Comparison of ENCODE assay signal across 16 cellular contexts in genomic region chr17:41529491-41529915, GRCh38. TPM values are rescaled to one million over a fixed set of nuclear protein-coding genes. Genes with fewer than 3 reads are reported as not detected.
DNase-seq lines count a peak whose midpoint lies in the region; ATAC-seq, FAIRE-seq and TF ChIP-seq lines count a peak whose summit lies in the region.
"Had no signal": no experiment of that assay in that cellular context is flagged by ENCODE, and none has a peak within 500 bp of the region (broad histone marks: within the 10 kb centered on the region; RNA-seq: fewer than 3 reads in every experiment).

No MANE protein-coding gene starts in this region.

- H3K27me3 Mint-ChIP-seq in MCF 10A (ENCODE audit: insufficient read depth, unreplicated experiment) = no peaks in the 10 kb centered on the region

- peaks cover 26% of the 10 kb centered on the region for H3K4me1 Mint-ChIP-seq in MCF 10A (ENCODE audit: insufficient read depth, unreplicated experiment)

- no peak for TF ChIP-seq POLR2A in breast epithelium (IDR thresholded peaks at IDR 0.05)
- no peak for TF ChIP-seq POLR2A in prostate gland (IDR thresholded peaks at IDR 0.05)

- H3K27ac ChIP-seq in breast epithelium = peak overlapping the region; percentile 87 to 94
- peak overlapping the region; percentile 79 for H3K27ac ChIP-seq in RWPE2 (ENCODE audit: poor library complexity, severe bottlenecking)
- peak overlapping the region; percentile 56 to 58 for H3K27ac ChIP-seq in kidney (ENCODE audit: low read depth in 2 of 2, low read length in 2 of 2)
- peak overlapping the region; percentile 61 for H3K27ac ChIP-seq in urinary bladder (ENCODE audit: low read depth)
- no peak overlapping the region for H3K27ac ChIP-seq in prostate gland
- H3K27ac ChIP-seq: BLaER1, dorsolateral prefrontal cortex, heart left ventricle had no signal

- H3K4me3 ChIP-seq in breast epithelium (peak overlapping the region in 2 of 3 donors; percentile 57 to 69), RWPE2 (ENCODE audit: severe bottlenecking) (no peak overlapping the region), kidney (ENCODE audit: low read length in 2 of 2) (no peak overlapping the region), urinary bladder (ENCODE audit: low read depth, low read length) (no peak overlapping the region), prostate gland (no peak overlapping the region)
- H3K4me3 ChIP-seq: BLaER1, dorsolateral prefrontal cortex, heart left ventricle had no signal

- H3K9me3 ChIP-seq in breast epithelium (no peaks in the 10 kb centered on the region), RWPE2 (ENCODE audit: severe bottlenecking) (no peaks in the 10 kb centered on the region), kidney (ENCODE audit: control insufficient read depth in 1 of 2, low read length in 2 of 2) (no peaks in the 10 kb centered on the region), prostate gland (no peaks in the 10 kb centered on the region)
- H3K9me3 ChIP-seq: heart left ventricle had no signal

- no peaks in the 10 kb centered on the region for H3K36me3 Mint-ChIP-seq in MCF 10A (ENCODE audit: insufficient read depth, unreplicated experiment)

- no peak for FAIRE-seq in kidney (lab: Jason Lieb, UNC)

- TF ChIP-seq CTCF in breast epithelium (IDR thresholded peaks at IDR 0.05) (no peak), MCF 10A (IDR thresholded peaks at IDR 0.05; ENCODE audit: unreplicated experiment) (no peak), RWPE2 (IDR thresholded peaks at IDR 0.05; ENCODE audit: poor library complexity, severe bottlenecking) (no peak), kidney (IDR thresholded peaks at IDR 0.05; ENCODE audit: borderline replicate concordance, extremely low read depth, insufficient read depth) (no peak), prostate gland (IDR thresholded peaks at IDR 0.05) (no peak)

- DNase-seq in breast epithelium (ENCODE audit: low spot score in 2 of 2) (no peak), MCF 10A (ENCODE audit: unreplicated experiment) (no peak), RWPE2 (ENCODE audit: low spot score) (no peak), kidney (no peak), prostate gland (ENCODE audit: low spot score) (no peak), cerebellar cortex (ENCODE audit: low spot score) (no peak), NCI-H1092 (lab: John Stamatoyannopoulos, UW) (no peak)
- DNase-seq: activated CD4-positive, alpha-beta T cell treated with anti-CD3 and anti-CD28 coated beads for 4 hours; activated gamma-delta T cell; dorsolateral prefrontal cortex; midbrain had no signal

- no peak for ATAC-seq in RWPE2 (ENCODE audit: low read depth)

- no peaks in the 10 kb centered on the region for H3K9me3 Mint-ChIP-seq in MCF 10A (ENCODE audit: unreplicated experiment)

- CTCF ChIA-PET in MCF 10A (lab: Yijun Ruan, JAX) = interaction anchor here (0.6 to 1.1 kb wide), 6 partner anchors 16 to 1048 kb away, joined by 3 to 5 read pairs (median 4); no protein-coding TSS in a partner anchor

- no peak overlapping the region for H3K9ac ChIP-seq in kidney (ENCODE audit: low read length in 2 of 2)
- H3K9ac ChIP-seq: BLaER1 had no signal

- WGBS in urinary bladder = 80% methylated on average over 5 of the region's 5 CpGs
- WGBS in prostate gland = 83% methylated on average over 5 of the region's 5 CpGs

- no TSS peak for BruUV-seq in MCF 10A (replicated peaks; lab: Mats Ljungman, UMichigan)

- H3K4me3 Mint-ChIP-seq in MCF 10A (ENCODE audit: unreplicated experiment) = no peak overlapping the region

- intact Hi-C loops in breast epithelium (cut with DNase I; ENCODE audit: low total_unique reads) = no loop called here
- intact Hi-C loops in MCF 10A (cut with micrococcal nuclease) = no loop called here
- intact Hi-C loops in kidney (cut with DNase I) = no loop called here
- intact Hi-C loops in prostate gland (cut with DNase I) = no loop called here

- H3K27ac Mint-ChIP-seq in MCF 10A (ENCODE audit: low read depth, unreplicated experiment) = no peak overlapping the region

- H3K4me1 ChIP-seq in breast epithelium (peaks cover 0 to 4% of the 10 kb centered on the region in 2 donors), RWPE2 (ENCODE audit: insufficient read depth, poor library complexity, severe bottlenecking) (peaks cover 20% of the 10 kb centered on the region), kidney (ENCODE audit: control insufficient read depth in 1 of 2, insufficient read depth in 1 of 2, low read depth in 1 of 2, low read length in 2 of 2) (peaks cover 0 to 7% of the 10 kb centered on the region in 2 donors), urinary bladder (ENCODE audit: insufficient read depth) (no peaks in the 10 kb centered on the region), prostate gland (replicated peaks) (no peaks in the 10 kb centered on the region)
- H3K4me1 ChIP-seq: BLaER1 had no signal

- peaks cover 3 to 18% of the 10 kb centered on the region in 2 donors for H3K27me3 ChIP-seq in breast epithelium
- H3K27me3 ChIP-seq in RWPE2 (ENCODE audit: insufficient read depth, poor library complexity, severe bottlenecking) = no peaks in the 10 kb centered on the region
- no peaks in the 10 kb centered on the region for H3K27me3 ChIP-seq in prostate gland (replicated peaks; ENCODE audit: insufficient read depth)

- H3K36me3 ChIP-seq in breast epithelium (no peaks in the 10 kb centered on the region), RWPE2 (ENCODE audit: low read depth) (peaks cover 6% of the 10 kb centered on the region), kidney (ENCODE audit: control insufficient read depth in 1 of 2, insufficient read depth in 2 of 2, low read length in 2 of 2) (no peaks in the 10 kb centered on the region), urinary bladder (ENCODE audit: insufficient read depth) (no peaks in the 10 kb centered on the region), prostate gland (no peaks in the 10 kb centered on the region)
- H3K36me3 ChIP-seq: BLaER1, heart left ventricle had no signal

- POLR2A ChIA-PET in MCF 10A (lab: Yijun Ruan, JAX) = interaction anchor here (1.1 to 2.5 kb wide), 3 partner anchors 8 to 18 kb away, joined by 6 to 9 read pairs (median 8); partner anchors contain the start of gene KRT15

RNA-seq across cellular contexts. Expression of gene KRT19, which starts 1.4 kb away (rescaled TPM):
- total RNA-seq in breast epithelium = 1,000 to 10,000 TPM in 1 of 3 donors, 100 to 1,000 TPM in 1, 1 to 10 TPM in 1; 6.7 to 1,011 (median 375) TPM
- 0.68 TPM in 1 of 2 replicates, not detected in the other for total RNA-seq in MCF 10A (2022)
- total RNA-seq in kidney = 781 TPM
- 319 TPM for polyA plus RNA-seq in kidney (ENCODE audit: insufficient read depth, low read depth, low replicate concordance)
- 299 TPM for total RNA-seq in urinary bladder
- polyA plus RNA-seq in urinary bladder = 418 TPM
- total RNA-seq in prostate gland = 100 to 1,000 TPM; 351 to 398 TPM
- total RNA-seq: SK-MEL-5 had no signal

RNA-seq across cellular contexts. Expression of gene KRT15, which starts 10.8 kb away (rescaled TPM):
- total RNA-seq in breast epithelium (1,000 to 10,000 TPM in 1 of 3 donors, 100 to 1,000 TPM in 1, under 1 TPM in 1; 0.80 to 2,244 (median 331) TPM), MCF 10A (2022) (28.8 and 83.4 TPM in 2 replicates), kidney (2.8 TPM), urinary bladder (4.7 TPM), prostate gland (1,000 to 10,000 TPM in 1 of 2 donors, 100 to 1,000 TPM in 1; 138 to 1,038 TPM)
- polyA plus RNA-seq in kidney (ENCODE audit: insufficient read depth, low read depth, low replicate concordance) (0.15 TPM), urinary bladder (11.9 TPM)

RNA-seq across cellular contexts. Expression of gene KRT13, which starts 24.1 kb away (rescaled TPM):
- total RNA-seq in breast epithelium (1 to 10 TPM in 1 of 3 donors, not detected in 2; 1.6 TPM), MCF 10A (2022) (not detected in 2 replicates), kidney (not detected), urinary bladder (356 TPM), prostate gland (10 to 100 TPM; 38.4 to 62.7 TPM)
- polyA plus RNA-seq in kidney (ENCODE audit: insufficient read depth, low read depth, low replicate concordance) (not detected), urinary bladder (401 TPM)
- total RNA-seq: HT1080, SK-MEL-5 had no signal

RNA-seq across cellular contexts. Expression of gene KRT36, which starts 39.8 kb away (rescaled TPM):
- total RNA-seq in breast epithelium = not detected
- total RNA-seq in MCF 10A (2022) = not detected in 2 replicates
- total RNA-seq in kidney = not detected
- not detected for polyA plus RNA-seq in kidney (ENCODE audit: insufficient read depth, low read depth, low replicate concordance)
- total RNA-seq in urinary bladder = not detected
- not detected for polyA plus RNA-seq in urinary bladder
- not detected for total RNA-seq in prostate gland
- total RNA-seq: dorsolateral prefrontal cortex, heart left ventricle, HT1080, SK-MEL-5 had no signal
- polyA plus RNA-seq: heart left ventricle had no signal

RNA-seq across cellular contexts. Expression of gene KRT9, which starts 42.4 kb away (rescaled TPM):
- total RNA-seq in breast epithelium (under 1 TPM in 1 of 3 donors, not detected in 2; 0.44 TPM), MCF 10A (2022) (0.21 and 0.27 TPM in 2 replicates), kidney (not detected), urinary bladder (not detected), prostate gland (not detected)
- polyA plus RNA-seq in kidney (ENCODE audit: insufficient read depth, low read depth, low replicate concordance) (not detected), urinary bladder (not detected)
- total RNA-seq: heart left ventricle, HT1080, SK-MEL-5 had no signal
- polyA plus RNA-seq: heart left ventricle had no signal

Comparison
In these comparisons a context has a peak if more than half of its experiments do, and no peak if none do; other contexts are left out.
1. H3K27ac ChIP-seq: peak in breast epithelium (2 of 2), RWPE2 (single experiment), kidney (2 of 2) and urinary bladder (single experiment); none in prostate gland (0 of 2).
2. H3K4me3 ChIP-seq: peak in breast epithelium (2 of 3); none in RWPE2 (single experiment), kidney (0 of 2), urinary bladder (single experiment) and prostate gland (0 of 2).
3. RNA of gene KRT13, which starts 24.1 kb away (total RNA-seq): 356 TPM in urinary bladder (single experiment) and 38.4 to 62.7 TPM in prostate gland; not detected in kidney (single experiment), 1.6 TPM in breast epithelium and not detected in MCF 10A; every median in the first group is over 10 times any median in the second.